8 cellular contexts compared by ENCODE assay signal in genomic region chr10:103069453-103070331, GRCh38.
DNase-seq lines count a peak whose midpoint lies in the region; ATAC-seq and TF ChIP-seq lines count a peak whose summit lies in the region.

No MANE protein-coding gene starts in this region.

- H3K36me3 Mint-ChIP-seq in CD8-positive, alpha-beta memory T cell: peaks cover 0 to 20% (median 17%) of the 10 kb centered on the region in 3 donors

- H3K4me3 Mint-ChIP-seq in CD8-positive, alpha-beta memory T cell: peak overlapping the region in 3 of 7 donors; percentile 4 to 55 (median 13)

- POLR2A ChIA-PET in CD8-positive, alpha-beta memory T cell (lab: Charles Lee): interaction anchor here (0.6 to 1.5 kb wide), 2 partner anchors 152 to 234 kb away, joined by 3 to 6 read pairs; partner anchors contain the start of gene CNNM2

- H3K4me3 ChIP-seq in CD8-positive, alpha-beta memory T cell (ENCODE audit: low read length): no peak overlapping the region
- H3K4me3 ChIP-seq in astrocyte of the spinal cord (ENCODE audit: low read depth, low read length): no peak overlapping the region

- H3K27ac ChIP-seq in CD8-positive, alpha-beta memory T cell (ENCODE audit: low read depth, low read length): no peak overlapping the region

- peak; percentile 65 for TF ChIP-seq CTCF in astrocyte of the spinal cord (IDR thresholded peaks at IDR 0.05; ENCODE audit: low read depth, low read length)

- ATAC-seq in GM19397 (IDR thresholded peaks at IDR 0.05; ENCODE audit: unreplicated experiment): peak; percentile 41

- no peaks in the 10 kb centered on the region for H3K9me3 ChIP-seq in CD8-positive, alpha-beta memory T cell (ENCODE audit: low read length)

- H3K4me1 ChIP-seq in CD8-positive, alpha-beta memory T cell (ENCODE audit: insufficient read depth, low read length): peaks cover 18% of the 10 kb centered on the region

- no peaks in the 10 kb centered on the region for H3K27me3 ChIP-seq in CD8-positive, alpha-beta memory T cell (ENCODE audit: insufficient read depth, low read length, poor library complexity, severe bottlenecking)

- CTCF ChIA-PET in CD8-positive, alpha-beta memory T cell (lab: Charles Lee): interaction anchor here (1.0 to 6.3 kb wide), 5 partner anchors 9 to 235 kb away, joined by 3 to 77 read pairs (median 4); partner anchors contain the start of gene CNNM2

- H3K36me3 ChIP-seq in CD8-positive, alpha-beta memory T cell (ENCODE audit: insufficient read depth, low read length): no peaks in the 10 kb centered on the region

- DNase-seq in CD8-positive, alpha-beta memory T cell: peak; percentile 50 to 83 (median 63)
- DNase-seq in Kasumi-1 (lab: John Stamatoyannopoulos, UW) (peak; percentile 49 to 66), T-helper 22 cell (ENCODE audit: low read depth) (peak; percentile 35), astrocyte of the spinal cord (ENCODE audit: low read depth, low spot score) (peak; percentile 61), iris pigment epithelial cell (ENCODE audit: low read depth) (peak; percentile 51), NCI-H187 treated with DMSO at 0.1 percent for 48 hours (lab: John Stamatoyannopoulos, UW) (no peak)
- DNase-seq in stimulated activated CD4-positive, alpha-beta T cell treated with anti-CD3 and anti-CD28 coated beads, Interleukin-1b, Interleukin-23, amount 100 ng/mL, for 24 hours (ENCODE audit: low read depth in 4 of 4, low spot score in 1 of 4): peak; percentile 38 to 51 (median 48)

- H3K4me1 Mint-ChIP-seq in CD8-positive, alpha-beta memory T cell: peaks cover 24 to 28% (median 27%) of the 10 kb centered on the region in 3 donors

- peak overlapping the region in 7 of 8 donors; percentile 45 to 93 (median 68) for H3K27ac Mint-ChIP-seq in CD8-positive, alpha-beta memory T cell

- H3K9me3 Mint-ChIP-seq in CD8-positive, alpha-beta memory T cell: no peaks in the 10 kb centered on the region

- H3K27me3 Mint-ChIP-seq in CD8-positive, alpha-beta memory T cell: no peaks in the 10 kb centered on the region

- in situ Hi-C loops in astrocyte of the spinal cord (cut with HindIII; ENCODE audit: low sequenced_read_pairs): no loop called here
